In genomic region chr4:159768011-159768410, GRCh38 we compare ENCODE assay signal across 1 cellular context.
TF ChIP-seq lines count a peak whose summit lies in the region.

No MANE protein-coding gene starts in this region.

TF ChIP-seq in HepG2, 621 proteins besides CTCF, POLR2A, EP300 and RAD21:
- TF ChIP-seq ZBTB44 (CRISPR knock-in tag; IDR thresholded peaks at IDR 0.05) (no peak), RBFOX2 (IDR thresholded peaks at IDR 0.05; ENCODE audit: low read depth, low read length) (no peak), HNF4G (IDR thresholded peaks at IDR 0.05; ENCODE audit: borderline replicate concordance, low read depth, low read length) (no peak), HNF4G (CRISPR knock-in tag; IDR thresholded peaks at IDR 0.05; ENCODE audit: borderline replicate concordance, low read depth) (no peak), ZNF296 (CRISPR knock-in tag; conservative IDR thresholded peaks at IDR 0.05) (no peak), FOXA3 (CRISPR knock-in tag; IDR thresholded peaks at IDR 0.05) (no peak), MAF1 (CRISPR knock-in tag; IDR thresholded peaks at IDR 0.05; ENCODE audit: borderline replicate concordance) (no peak), FOXK1 (CRISPR knock-in tag; IDR thresholded peaks at IDR 0.05; ENCODE audit: borderline replicate concordance, low read depth) (no peak), ZNF589 (CRISPR knock-in tag; conservative IDR thresholded peaks at IDR 0.05) (no peak), MYPOP (CRISPR knock-in tag; IDR thresholded peaks at IDR 0.05) (no peak), AKAP8 (CRISPR knock-in tag; IDR thresholded peaks at IDR 0.05) (no peak), ZNF253 (CRISPR knock-in tag; IDR thresholded peaks at IDR 0.05; ENCODE audit: borderline replicate concordance) (no peak), RFXANK (CRISPR knock-in tag; IDR thresholded peaks at IDR 0.05) (no peak), ZBTB42 (CRISPR knock-in tag; IDR thresholded peaks at IDR 0.05) (no peak), FOXP1 (IDR thresholded peaks at IDR 0.05) (no peak), FOXP1 (CRISPR knock-in tag; IDR thresholded peaks at IDR 0.05) (no peak), SP2 (CRISPR knock-in tag; IDR thresholded peaks at IDR 0.05) (no peak), ZIK1 (CRISPR knock-in tag; IDR thresholded peaks at IDR 0.05; ENCODE audit: borderline replicate concordance, low read depth) (no peak), CENPT (CRISPR knock-in tag; IDR thresholded peaks at IDR 0.05; ENCODE audit: low read depth) (no peak), IKZF1 (IDR thresholded peaks at IDR 0.05) (no peak)
TF ChIP-seq in HepG2: peak in this region for 0.
